ENCODE assay signal across 12 cellular contexts in the genomic region with DNA sequence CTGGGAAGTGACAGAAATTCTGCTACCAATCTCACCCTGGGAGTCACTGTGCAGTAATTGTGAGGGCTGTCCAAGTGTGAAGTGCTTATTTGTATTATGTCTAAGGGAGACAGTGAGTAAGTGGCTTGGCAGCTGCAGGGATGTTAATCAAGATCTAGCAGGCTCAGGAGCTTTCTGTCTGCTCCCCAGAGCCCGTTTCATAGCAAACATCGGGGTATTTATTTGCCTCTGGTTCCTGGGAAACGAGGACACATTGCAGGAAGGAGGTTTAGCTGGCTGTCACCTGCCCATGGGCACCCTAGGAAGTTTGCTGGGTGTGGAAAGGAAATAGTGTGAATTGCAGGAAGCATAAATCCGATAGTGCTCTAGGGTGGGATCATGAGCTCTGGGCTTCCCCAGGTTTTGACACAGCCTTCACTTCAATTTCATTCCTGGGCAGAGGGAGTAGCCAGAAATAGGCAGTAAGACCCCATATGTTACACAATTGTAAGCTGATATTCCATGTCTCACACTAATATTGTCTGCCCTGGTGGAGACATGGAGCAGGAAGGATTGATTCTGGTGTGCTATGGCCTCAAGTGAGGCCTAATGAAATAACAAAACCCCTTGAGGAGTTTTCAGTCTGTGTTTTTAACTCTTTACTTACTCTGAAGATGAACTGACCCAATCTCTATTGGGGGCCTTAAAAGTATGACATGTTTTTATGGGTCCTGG.
A peak's percentile ranks its signal among the peaks of the same experiment; 100 is the strongest.
DNase-seq lines count a peak whose midpoint lies in the region; ATAC-seq, FAIRE-seq and TF ChIP-seq lines count a peak whose summit lies in the region.
"Had no signal": no experiment of that assay in that cellular context is flagged by ENCODE, and none has a peak within 500 bp of the region (broad histone marks: within the 10 kb centered on the region; RNA-seq: fewer than 3 reads in every experiment).

No MANE protein-coding gene starts in this region.

- H3K9me3 ChIP-seq in osteoblast (ENCODE audit: low read depth, low read length): no peaks in the 10 kb centered on the region

- peaks cover 0 to 3% (median 0%) of the 10 kb centered on the region in 5 donors for H3K27me3 Mint-ChIP-seq in naive thymus-derived CD8-positive, alpha-beta T cell
- H3K27me3 Mint-ChIP-seq in activated T-cell treated with anti-CD3 and anti-CD28 coated beads, Interleukin-2, amount 50 U/mL, for 72 hours (ENCODE audit: low read depth): peaks cover 5% of the 10 kb centered on the region

- no peak overlapping the region for H2AFZ ChIP-seq in osteoblast (ENCODE audit: low read length)

- peak; percentile 96 for FAIRE-seq in G401.6 (lab: Jason Lieb, UNC)

- no peaks in the 10 kb centered on the region for H3K36me3 ChIP-seq in osteoblast (ENCODE audit: insufficient read depth, low read length)

- ATAC-seq in naive thymus-derived CD8-positive, alpha-beta T cell: no peak
- no peak for ATAC-seq in activated T-cell treated with anti-CD3 and anti-CD28 coated beads, Interleukin-2, amount 50 U/mL, for 72 hours (replicated peaks in 1 of 2)

- H3K9me3 Mint-ChIP-seq in naive thymus-derived CD8-positive, alpha-beta T cell: peaks cover 0 to 3% (median 0%) of the 10 kb centered on the region in 9 donors
- H3K9me3 Mint-ChIP-seq in activated T-cell treated with anti-CD3 and anti-CD28 coated beads, Interleukin-2, amount 50 U/mL, for 72 hours: no peaks in the 10 kb centered on the region
- H3K9me3 Mint-ChIP-seq: activated CD4-positive, alpha-beta T cell treated with anti-CD3 and anti-CD28 coated beads, Interleukin-2, amount 10 ng/mL, durations not matched to agents 7 days and 5 days; HFFc6 had no signal

- peaks cover 6% of the 10 kb centered on the region for H3K27me3 ChIP-seq in osteoblast (ENCODE audit: insufficient read depth, low read length)
- H3K27me3 ChIP-seq: dorsolateral prefrontal cortex had no signal

- no peak overlapping the region for H3K27ac ChIP-seq in osteoblast (ENCODE audit: low read depth, low read length)

- no peaks in the 10 kb centered on the region for H3K4me1 ChIP-seq in osteoblast (ENCODE audit: insufficient read depth, low read length)

- no peak for TF ChIP-seq CTCF in epithelial cell of esophagus (IDR thresholded peaks at IDR 0.05; ENCODE audit: insufficient read depth, low read depth, low read length, missing control alignments)
- no peak for TF ChIP-seq CTCF in osteoblast (IDR thresholded peaks at IDR 0.05; ENCODE audit: extremely low read depth, low read depth, low read length)

- DNase-seq in NCI-H510A treated with DMSO at 0.1 percent for 48 hours (lab: John Stamatoyannopoulos, UW) (peak; percentile 66), epithelial cell of esophagus (ENCODE audit: low read depth) (peak; percentile 79), osteoblast (ENCODE audit: insufficient read length, low spot score, missing footprints) (peak; percentile 77), iPS-NIHi11 (ENCODE audit: low spot score) (no peak)
- no peak for DNase-seq in naive thymus-derived CD8-positive, alpha-beta T cell
- DNase-seq in activated CD8-positive, alpha-beta memory T cell treated with anti-CD3 and anti-CD28 coated beads for 24 hours: no peak
- no peak for DNase-seq in activated T-cell treated with anti-CD3 and anti-CD28 coated beads, Interleukin-2, amount 50 U/mL, for 72 hours
- DNase-seq: activated CD4-positive, alpha-beta T cell treated with anti-CD3 and anti-CD28 coated beads, Interleukin-2, amount 10 ng/mL, durations not matched to agents 7 days and 5 days; dorsolateral prefrontal cortex; HFFc6 had no signal

- H4K20me1 ChIP-seq in osteoblast (ENCODE audit: insufficient read depth, low read length): no peaks in the 10 kb centered on the region

- H3K4me3 Mint-ChIP-seq in naive thymus-derived CD8-positive, alpha-beta T cell: no peak overlapping the region
- H3K4me3 Mint-ChIP-seq in activated T-cell treated with anti-CD3 and anti-CD28 coated beads, Interleukin-2, amount 50 U/mL, for 72 hours: no peak overlapping the region
- H3K4me3 Mint-ChIP-seq: activated CD4-positive, alpha-beta T cell treated with anti-CD3 and anti-CD28 coated beads, Interleukin-2, amount 10 ng/mL, durations not matched to agents 7 days and 5 days; HFFc6; neural crest cell had no signal

- no peaks in the 10 kb centered on the region for H3K4me1 Mint-ChIP-seq in naive thymus-derived CD8-positive, alpha-beta T cell
- no peaks in the 10 kb centered on the region for H3K4me1 Mint-ChIP-seq in activated T-cell treated with anti-CD3 and anti-CD28 coated beads, Interleukin-2, amount 50 U/mL, for 72 hours (ENCODE audit: low read depth)
- H3K4me1 Mint-ChIP-seq: activated CD4-positive, alpha-beta T cell treated with anti-CD3 and anti-CD28 coated beads, Interleukin-2, amount 10 ng/mL, durations not matched to agents 7 days and 5 days had no signal

- POLR2A ChIA-PET in naive thymus-derived CD8-positive, alpha-beta T cell (lab: Charles Lee): no interaction called here

- no peak overlapping the region for H3K4me2 ChIP-seq in osteoblast (ENCODE audit: insufficient read depth, low read length)

- H3K4me3 ChIP-seq in epithelial cell of esophagus (ENCODE audit: low read length): no peak overlapping the region
- H3K4me3 ChIP-seq in osteoblast (ENCODE audit: insufficient read depth, low read length): no peak overlapping the region
- H3K4me3 ChIP-seq: dorsolateral prefrontal cortex had no signal

- H3K27ac Mint-ChIP-seq in naive thymus-derived CD8-positive, alpha-beta T cell: no peak overlapping the region
- H3K27ac Mint-ChIP-seq in activated T-cell treated with anti-CD3 and anti-CD28 coated beads, Interleukin-2, amount 50 U/mL, for 72 hours: no peak overlapping the region
- H3K27ac Mint-ChIP-seq: activated CD4-positive, alpha-beta T cell treated with anti-CD3 and anti-CD28 coated beads, Interleukin-2, amount 10 ng/mL, durations not matched to agents 7 days and 5 days; HFFc6 had no signal

- no peaks in the 10 kb centered on the region for H3K36me3 Mint-ChIP-seq in naive thymus-derived CD8-positive, alpha-beta T cell
- no peaks in the 10 kb centered on the region for H3K36me3 Mint-ChIP-seq in activated T-cell treated with anti-CD3 and anti-CD28 coated beads, Interleukin-2, amount 50 U/mL, for 72 hours (ENCODE audit: insufficient read depth in 2 of 2)

- H3K79me2 ChIP-seq in osteoblast (ENCODE audit: insufficient read depth, low read length): no peaks in the 10 kb centered on the region

Comparison
In these comparisons a context has a peak if more than half of its experiments do, and no peak if none do; other contexts are left out.
1. DNase-seq: peak in NCI-H510A treated with DMSO at 0.1 percent for 48 hours (single experiment), epithelial cell of esophagus (single experiment) and osteoblast (single experiment); none in iPS-NIHi11 (single experiment), naive thymus-derived CD8-positive, alpha-beta T cell (0 of 10), activated CD8-positive, alpha-beta memory T cell treated with anti-CD3 and anti-CD28 coated beads for 24 hours (single experiment) and activated T-cell treated with anti-CD3 and anti-CD28 coated beads, Interleukin-2, amount 50 U/mL, for 72 hours (0 of 2).